ENCODE assay signal across 18 cellular contexts in genomic region chr1:178407215-178407614, GRCh38.
A peak's percentile ranks its signal among the peaks of the same experiment; 100 is the strongest.
DNase-seq lines count a peak whose midpoint lies in the region; ATAC-seq, FAIRE-seq and TF ChIP-seq lines count a peak whose summit lies in the region.
"Had no signal": no experiment of that assay in that cellular context is flagged by ENCODE, and none has a peak within 500 bp of the region (broad histone marks: within the 10 kb centered on the region; RNA-seq: fewer than 3 reads in every experiment).

No MANE protein-coding gene starts in this region.

- POLR2A ChIA-PET in A549 (lab: Yijun Ruan, JAX) = no interaction called here

- H3K4me2 ChIP-seq in A549 (no peak overlapping the region), BLaER1 (peak overlapping the region; percentile 63)

- no peaks in the 10 kb centered on the region for H3K9me3 Mint-ChIP-seq in activated T-cell treated with anti-CD3 and anti-CD28 coated beads, Interleukin-2, amount 50 U/mL, for 24 hours

- H3K4me1 ChIP-seq in A549 = 0 out of 3 replicates have a peak, but pooled peaks cover 6% of the 10 kb centered on the region
- peaks cover 59% of the 10 kb centered on the region for H3K4me1 ChIP-seq in BLaER1

- DNase-seq in A549 (ENCODE audit: low read depth in 1 of 2, low spot score in 1 of 2) (no peak), retina (no peak)
- no peak for DNase-seq in activated T-cell treated with anti-CD3 and anti-CD28 coated beads, Interleukin-2, amount 50 U/mL, for 24 hours
- DNase-seq: 8988T; C1 segment of cervical spinal cord; Calu3; CD4-positive, alpha-beta memory T cell; COR-L47; DMS79 treated with DMSO at 0.1 percent for 48 hours; GM23248; H7; HCEC 1CT had no signal

- H3K9ac ChIP-seq in BLaER1 = peak overlapping the region; percentile 81
- H3K9ac ChIP-seq: GM23248 had no signal

- TF ChIP-seq RAD21 in A549 (conservative IDR thresholded peaks at IDR 0.05 in 1 of 2, IDR thresholded peaks at IDR 0.05 in 1 of 2) = no peak

- H4K20me1 ChIP-seq in BLaER1 = no peaks in the 10 kb centered on the region

- H3K27me3 Mint-ChIP-seq in activated T-cell treated with anti-CD3 and anti-CD28 coated beads, Interleukin-2, amount 50 U/mL, for 24 hours = peaks cover 12% of the 10 kb centered on the region

- FAIRE-seq in A549 (lab: Jason Lieb, UNC) (no peak), islet of Langerhans (lab: Jason Lieb, UNC) (peak; percentile 66)
- FAIRE-seq: G401.6, GM12892 had no signal

- H3K4me3 Mint-ChIP-seq in activated T-cell treated with anti-CD3 and anti-CD28 coated beads, Interleukin-2, amount 50 U/mL, for 24 hours = no peak overlapping the region
- H3K4me3 Mint-ChIP-seq: CD4-positive, alpha-beta memory T cell had no signal

- H3K27me3 ChIP-seq in BLaER1 = no peaks in the 10 kb centered on the region

- no peak for TF ChIP-seq CTCF in A549 (IDR thresholded peaks at IDR 0.05)
- no peak for TF ChIP-seq CTCF in VCaP (conservative IDR thresholded peaks at IDR 0.05)

- no peak overlapping the region for H3K27ac ChIP-seq in A549
- H3K27ac ChIP-seq in BLaER1 = peak overlapping the region; percentile 93
- H3K27ac ChIP-seq in VCaP = peak overlapping the region; percentile 22
- H3K27ac ChIP-seq: GM23248 had no signal

- no peaks in the 10 kb centered on the region for H3K36me3 Mint-ChIP-seq in activated T-cell treated with anti-CD3 and anti-CD28 coated beads, Interleukin-2, amount 50 U/mL, for 24 hours (ENCODE audit: low read depth)
- H3K36me3 Mint-ChIP-seq: CD4-positive, alpha-beta memory T cell had no signal

- TF ChIP-seq EP300 in A549 (IDR thresholded peaks at IDR 0.05) = no peak

- H3K9me3 ChIP-seq in A549 (0 out of 3 replicates have a peak, but pooled peaks cover 8% of the 10 kb centered on the region), BLaER1 (peaks cover 50% of the 10 kb centered on the region)

- ATAC-seq in A549 = no peak
- ATAC-seq in HG03045 (IDR thresholded peaks at IDR 0.05; ENCODE audit: unreplicated experiment) = no peak

- no peak for TF ChIP-seq POLR2A in A549 (IDR thresholded peaks at IDR 0.05; ENCODE audit: low read length)

- H3K4me3 ChIP-seq in A549 (no peak overlapping the region), BLaER1 (peak overlapping the region; percentile 66)
- H3K4me3 ChIP-seq: GM23248 had no signal

- 40% methylated on average over 2 of the region's 2 CpGs for WGBS in A549 (ENCODE audit: missing lambda C conversion rate)

- no peak overlapping the region for H3K27ac Mint-ChIP-seq in activated T-cell treated with anti-CD3 and anti-CD28 coated beads, Interleukin-2, amount 50 U/mL, for 24 hours
- H3K27ac Mint-ChIP-seq: CD4-positive, alpha-beta memory T cell had no signal

- H3K4me1 Mint-ChIP-seq in activated T-cell treated with anti-CD3 and anti-CD28 coated beads, Interleukin-2, amount 50 U/mL, for 24 hours (ENCODE audit: low read depth) = no peaks in the 10 kb centered on the region
- H3K4me1 Mint-ChIP-seq: CD4-positive, alpha-beta memory T cell had no signal

- CTCF ChIA-PET in A549 (lab: Yijun Ruan, JAX) = no interaction called here

- H3K36me3 ChIP-seq in BLaER1 = peaks cover 19% of the 10 kb centered on the region

TF ChIP-seq in A549, 52 proteins besides CTCF, POLR2A, EP300 and RAD21:
- TF ChIP-seq MAFK (IDR thresholded peaks at IDR 0.05; ENCODE audit: partially characterized antibody) (peak; percentile 70), POLR2AphosphoS2 (conservative IDR thresholded peaks at IDR 0.05; ENCODE audit: low read length) (no peak)

Comparison
In these comparisons a context has a peak if more than half of its experiments do, and no peak if none do; other contexts are left out.
1. H3K27ac ChIP-seq: peak in BLaER1 (single experiment) and VCaP (single experiment); none in A549 (0 of 2).